Comparison of ENCODE assay signal across 1 cellular context in genomic region chr3:15797600-15798303, GRCh38.
TF ChIP-seq lines count a peak whose summit lies in the region.

ANKRD28 (minus strand) TSS chr3:15797979; CDS start chr3:15796521, 1,458 bp downstream.

TF ChIP-seq in K562, 482 proteins besides CTCF, POLR2A, EP300 and RAD21 (continued from another document and continues in another):
- TF ChIP-seq, protein P1, sequence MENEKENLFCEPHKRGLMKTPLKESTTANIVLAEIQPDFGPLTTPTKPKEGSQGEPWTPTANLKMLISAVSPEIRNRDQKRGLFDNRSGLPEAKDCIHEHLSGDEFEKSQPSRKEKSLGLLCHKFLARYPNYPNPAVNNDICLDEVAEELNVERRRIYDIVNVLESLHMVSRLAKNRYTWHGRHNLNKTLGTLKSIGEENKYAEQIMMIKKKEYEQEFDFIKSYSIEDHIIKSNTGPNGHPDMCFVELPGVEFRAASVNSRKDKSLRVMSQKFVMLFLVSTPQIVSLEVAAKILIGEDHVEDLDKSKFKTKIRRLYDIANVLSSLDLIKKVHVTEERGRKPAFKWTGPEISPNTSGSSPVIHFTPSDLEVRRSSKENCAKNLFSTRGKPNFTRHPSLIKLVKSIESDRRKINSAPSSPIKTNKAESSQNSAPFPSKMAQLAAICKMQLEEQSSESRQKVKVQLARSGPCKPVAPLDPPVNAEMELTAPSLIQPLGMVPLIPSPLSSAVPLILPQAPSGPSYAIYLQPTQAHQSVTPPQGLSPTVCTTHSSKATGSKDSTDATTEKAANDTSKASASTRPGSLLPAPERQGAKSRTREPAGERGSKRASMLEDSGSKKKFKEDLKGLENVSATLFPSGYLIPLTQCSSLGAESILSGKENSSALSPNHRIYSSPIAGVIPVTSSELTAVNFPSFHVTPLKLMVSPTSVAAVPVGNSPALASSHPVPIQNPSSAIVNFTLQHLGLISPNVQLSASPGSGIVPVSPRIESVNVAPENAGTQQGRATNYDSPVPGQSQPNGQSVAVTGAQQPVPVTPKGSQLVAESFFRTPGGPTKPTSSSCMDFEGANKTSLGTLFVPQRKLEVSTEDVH (IDR thresholded peaks at IDR 0.05; ENCODE audit: low read depth, partially characterized antibody): peak; percentile 41
- TF ChIP-seq CTBP1 (IDR thresholded peaks at IDR 0.05; ENCODE audit: borderline replicate concordance) (peak; percentile 64), PML (IDR thresholded peaks at IDR 0.05; ENCODE audit: low read length) (peak; percentile 57; the same call in 1 of the 2 replicates), KDM2B (CRISPR knock-in tag; IDR thresholded peaks at IDR 0.05) (no peak), MTA1 (IDR thresholded peaks at IDR 0.05; ENCODE audit: borderline replicate concordance) (no peak), ZNF79 (CRISPR knock-in tag; IDR thresholded peaks at IDR 0.05; ENCODE audit: low read depth) (no peak), ZMIZ1 (IDR thresholded peaks at IDR 0.05; ENCODE audit: low read depth in 2 of 2, low read length in 2 of 2) (no peak), ELF4 (CRISPR knock-in tag; IDR thresholded peaks at IDR 0.05) (no peak), ZNF274 (IDR thresholded peaks at IDR 0.05; ENCODE audit: borderline replicate concordance, low read depth, low read length) (no peak), ZNF263 (CRISPR knock-in tag; IDR thresholded peaks at IDR 0.05; ENCODE audit: borderline replicate concordance) (no peak), SMAD4 (CRISPR knock-in tag; conservative IDR thresholded peaks at IDR 0.05) (no peak), HDAC2 (IDR thresholded peaks at IDR 0.05) (peak; percentile 61), PHB (CRISPR knock-in tag; IDR thresholded peaks at IDR 0.05) (no peak), DIDO1 (tag; IDR thresholded peaks at IDR 0.05; ENCODE audit: low read depth) (no peak), NRF1 (conservative IDR thresholded peaks at IDR 0.05 in 1 of 2, IDR thresholded peaks at IDR 0.05 in 1 of 2) (no peak), MAFG (tag; conservative IDR thresholded peaks at IDR 0.05) (peak; percentile 54), MCM3 (IDR thresholded peaks at IDR 0.05) (no peak), MYNN (IDR thresholded peaks at IDR 0.05) (no peak), MYNN (CRISPR knock-in tag; IDR thresholded peaks at IDR 0.05) (no peak), BHLHE40 (IDR thresholded peaks at IDR 0.05; ENCODE audit: low read length) (peak; percentile 56), GTF2B (IDR thresholded peaks at IDR 0.05; ENCODE audit: extremely low read depth, insufficient read length) (no peak), NUFIP1 (IDR thresholded peaks at IDR 0.05; ENCODE audit: partially characterized antibody) (no peak), ZKSCAN1 (IDR thresholded peaks at IDR 0.05; ENCODE audit: low read depth, low read length) (no peak), CREB3L1 (IDR thresholded peaks at IDR 0.05; ENCODE audit: borderline replicate concordance, low read depth) (no peak), BRD4 (IDR thresholded peaks at IDR 0.05) (0 out of 2 replicates have a peak, but pooled peaks have one; percentile 56), ZBED1 (IDR thresholded peaks at IDR 0.05) (no peak), SRSF1 (IDR thresholded peaks at IDR 0.05; ENCODE audit: low read depth, low read length) (no peak), MAFF (IDR thresholded peaks at IDR 0.05; ENCODE audit: low read length) (peak; percentile 72), NFE2 (IDR thresholded peaks at IDR 0.05; ENCODE audit: low read depth) (peak; percentile 78), SIN3B (IDR thresholded peaks at IDR 0.05; ENCODE audit: low read depth) (no peak), PCBP2 (IDR thresholded peaks at IDR 0.05; ENCODE audit: low read depth, low read length, poor library complexity, severe bottlenecking) (no peak), JUN (IDR thresholded peaks at IDR 0.05; ENCODE audit: borderline replicate concordance, low read depth, low read length) (0 out of 2 replicates have a peak, but pooled peaks have one; percentile 43), JUN (CRISPR knock-in tag; IDR thresholded peaks at IDR 0.05; ENCODE audit: borderline replicate concordance) (no peak), NFRKB (IDR thresholded peaks at IDR 0.05; ENCODE audit: low read depth) (peak; percentile 49; the same call in 1 of the 2 replicates), FOXA3 (CRISPR knock-in tag; conservative IDR thresholded peaks at IDR 0.05 in 1 of 2, IDR thresholded peaks at IDR 0.05 in 1 of 2) (peak; percentile 57 to 70; a peak in 3 of 4 replicates), USF2 (CRISPR knock-in tag; IDR thresholded peaks at IDR 0.05) (no peak), NEUROD1 (IDR thresholded peaks at IDR 0.05; ENCODE audit: borderline replicate concordance, low read depth, low read length, partially characterized antibody) (no peak), MAFK (IDR thresholded peaks at IDR 0.05; ENCODE audit: low read length) (peak; percentile 62), NBN (IDR thresholded peaks at IDR 0.05; ENCODE audit: low read depth) (peak; percentile 89), KDM5B (IDR thresholded peaks at IDR 0.05; ENCODE audit: insufficient replicate concordance, low read depth, low read length) (peak; percentile 59), MLLT1 (IDR thresholded peaks at IDR 0.05) (peak; percentile 40 to 85; a peak in 3 of 4 replicates), LEF1 (IDR thresholded peaks at IDR 0.05) (peak; percentile 76; the same call in 1 of the 2 replicates), EZH2 (IDR thresholded peaks at IDR 0.05; ENCODE audit: borderline replicate concordance, low read depth, low read length) (no peak), CBFA2T2 (conservative IDR thresholded peaks at IDR 0.05) (no peak), SP1 (CRISPR knock-in tag; IDR thresholded peaks at IDR 0.05) (no peak), SAP30 (IDR thresholded peaks at IDR 0.05; ENCODE audit: borderline replicate concordance, insufficient read depth, low read depth, low read length, poor library complexity, severe bottlenecking) (peak; percentile 26)
- TF ChIP-seq, protein P2, sequence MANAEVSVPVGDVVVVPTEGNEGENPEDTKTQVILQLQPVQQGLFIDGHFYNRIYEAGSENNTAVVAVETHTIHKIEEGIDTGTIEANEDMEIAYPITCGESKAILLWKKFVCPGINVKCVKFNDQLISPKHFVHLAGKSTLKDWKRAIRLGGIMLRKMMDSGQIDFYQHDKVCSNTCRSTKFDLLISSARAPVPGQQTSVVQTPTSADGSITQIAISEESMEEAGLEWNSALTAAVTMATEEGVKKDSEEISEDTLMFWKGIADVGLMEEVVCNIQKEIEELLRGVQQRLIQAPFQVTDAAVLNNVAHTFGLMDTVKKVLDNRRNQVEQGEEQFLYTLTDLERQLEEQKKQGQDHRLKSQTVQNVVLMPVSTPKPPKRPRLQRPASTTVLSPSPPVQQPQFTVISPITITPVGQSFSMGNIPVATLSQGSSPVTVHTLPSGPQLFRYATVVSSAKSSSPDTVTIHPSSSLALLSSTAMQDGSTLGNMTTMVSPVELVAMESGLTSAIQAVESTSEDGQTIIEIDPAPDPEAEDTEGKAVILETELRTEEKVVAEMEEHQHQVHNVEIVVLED (CRISPR knock-in tag; IDR thresholded peaks at IDR 0.05): no peak
- TF ChIP-seq, protein P3, sequence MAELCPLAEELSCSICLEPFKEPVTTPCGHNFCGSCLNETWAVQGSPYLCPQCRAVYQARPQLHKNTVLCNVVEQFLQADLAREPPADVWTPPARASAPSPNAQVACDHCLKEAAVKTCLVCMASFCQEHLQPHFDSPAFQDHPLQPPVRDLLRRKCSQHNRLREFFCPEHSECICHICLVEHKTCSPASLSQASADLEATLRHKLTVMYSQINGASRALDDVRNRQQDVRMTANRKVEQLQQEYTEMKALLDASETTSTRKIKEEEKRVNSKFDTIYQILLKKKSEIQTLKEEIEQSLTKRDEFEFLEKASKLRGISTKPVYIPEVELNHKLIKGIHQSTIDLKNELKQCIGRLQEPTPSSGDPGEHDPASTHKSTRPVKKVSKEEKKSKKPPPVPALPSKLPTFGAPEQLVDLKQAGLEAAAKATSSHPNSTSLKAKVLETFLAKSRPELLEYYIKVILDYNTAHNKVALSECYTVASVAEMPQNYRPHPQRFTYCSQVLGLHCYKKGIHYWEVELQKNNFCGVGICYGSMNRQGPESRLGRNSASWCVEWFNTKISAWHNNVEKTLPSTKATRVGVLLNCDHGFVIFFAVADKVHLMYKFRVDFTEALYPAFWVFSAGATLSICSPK (IDR thresholded peaks at IDR 0.05; ENCODE audit: borderline replicate concordance): no peak
